ENCODE assay signal across 1 cellular context in genomic region chr20:20331796-20332195, GRCh38.
TF ChIP-seq lines count a peak whose summit lies in the region.

No MANE protein-coding gene starts in this region.

TF ChIP-seq in GM23338, 12 proteins besides CTCF, POLR2A, EP300 and RAD21 (continued from another document):
- TF ChIP-seq ZNF462 (CRISPR knock-in tag; IDR thresholded peaks at IDR 0.05) (no peak), STAT1 (IDR thresholded peaks at IDR 0.05; ENCODE audit: unreplicated experiment) (no peak), CREB1 (CRISPR knock-in tag; IDR thresholded peaks at IDR 0.05; ENCODE audit: low read depth) (no peak), EZH2 (IDR thresholded peaks at IDR 0.05; ENCODE audit: low read depth, unreplicated experiment) (no peak)
- TF ChIP-seq, protein P1, sequence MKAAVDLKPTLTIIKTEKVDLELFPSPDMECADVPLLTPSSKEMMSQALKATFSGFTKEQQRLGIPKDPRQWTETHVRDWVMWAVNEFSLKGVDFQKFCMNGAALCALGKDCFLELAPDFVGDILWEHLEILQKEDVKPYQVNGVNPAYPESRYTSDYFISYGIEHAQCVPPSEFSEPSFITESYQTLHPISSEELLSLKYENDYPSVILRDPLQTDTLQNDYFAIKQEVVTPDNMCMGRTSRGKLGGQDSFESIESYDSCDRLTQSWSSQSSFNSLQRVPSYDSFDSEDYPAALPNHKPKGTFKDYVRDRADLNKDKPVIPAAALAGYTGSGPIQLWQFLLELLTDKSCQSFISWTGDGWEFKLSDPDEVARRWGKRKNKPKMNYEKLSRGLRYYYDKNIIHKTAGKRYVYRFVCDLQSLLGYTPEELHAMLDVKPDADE (IDR thresholded peaks at IDR 0.05) = no peak
